ENCODE assay signal across 10 cellular contexts in the genomic region with DNA sequence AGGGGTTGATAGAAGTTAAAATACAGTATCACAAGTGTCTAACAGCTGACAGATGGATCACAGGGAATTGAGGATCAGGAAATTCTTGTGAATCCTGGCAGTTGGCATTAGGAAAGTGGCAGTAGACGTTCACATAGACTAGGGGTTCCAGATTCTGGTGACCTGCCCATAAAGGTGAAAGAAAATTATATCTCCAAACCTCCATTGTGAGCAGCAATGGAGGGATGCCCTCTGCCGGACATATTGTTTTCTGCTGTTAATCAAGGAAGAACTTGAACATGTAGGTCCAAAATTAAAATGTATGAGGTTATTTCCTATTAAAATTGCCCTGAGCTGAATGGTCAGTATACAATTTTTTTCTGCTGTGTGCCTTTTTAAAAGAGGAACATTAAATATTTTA. TPM values are rescaled to one million over a fixed set of nuclear protein-coding genes. Genes with fewer than 3 reads are reported as not detected.
DNase-seq lines count a peak whose midpoint lies in the region; ATAC-seq and TF ChIP-seq lines count a peak whose summit lies in the region.
"Had no signal": no experiment of that assay in that cellular context is flagged by ENCODE, and none has a peak within 500 bp of the region (broad histone marks: within the 10 kb centered on the region; RNA-seq: fewer than 3 reads in every experiment).

No MANE protein-coding gene starts in this region.

- intact Hi-C loops in CD4-positive, alpha-beta T cell (cut with DNase I, micrococcal nuclease): no loop called here
- intact Hi-C loops in activated naive CD4-positive, alpha-beta T cell treated with anti-CD3 and anti-CD28 coated beads for 36 hours (cut with micrococcal nuclease): no loop called here

- no peaks in the 10 kb centered on the region for H3K36me3 ChIP-seq in HEK293 (ENCODE audit: control insufficient read depth in 2 of 2, insufficient read depth in 1 of 2, low read length in 2 of 2)

- no peak for TF ChIP-seq CTCF in HEK293 (tag by site-specific recombination; IDR thresholded peaks at IDR 0.05)
- TF ChIP-seq CTCF in CD4-positive, alpha-beta T cell (IDR thresholded peaks at IDR 0.05): no peak

- no peak for ATAC-seq in CD4-positive, alpha-beta T cell (ENCODE audit: poor library complexity)
- ATAC-seq in GM19452 (IDR thresholded peaks at IDR 0.05; ENCODE audit: unreplicated experiment): no peak
- ATAC-seq: left lobe of liver had no signal

- H3K27ac Mint-ChIP-seq in CD4-positive, alpha-beta T cell: no peak overlapping the region
- H3K27ac Mint-ChIP-seq in activated naive CD4-positive, alpha-beta T cell treated with anti-CD3 and anti-CD28 coated beads for 36 hours: no peak overlapping the region

- POLR2A ChIA-PET in HEK293 (lab: Yijun Ruan, JAX): no interaction called here
- POLR2A ChIA-PET in CD4-positive, alpha-beta T cell (lab: Charles Lee): no interaction called here

- no peak overlapping the region for H3K27ac ChIP-seq in HEK293 (ENCODE audit: extremely low read depth, low read depth, low read length)
- H3K27ac ChIP-seq in CD4-positive, alpha-beta T cell (ENCODE audit: low read depth, low read length): no peak overlapping the region
- H3K27ac ChIP-seq: coronary artery had no signal

- DNase-seq in Daoy (ENCODE audit: low read depth) (peak; percentile 31), SKM-1 treated with dmso at 0.1 percent for 144 hours (lab: John Stamatoyannopoulos, UW; ENCODE audit: unreplicated experiment) (peak; percentile 35), iPS-NIHi7 (ENCODE audit: extremely low spot score) (peak; percentile 22), HK-2 (ENCODE audit: unreplicated experiment) (no peak)
- no peak for DNase-seq in CD4-positive, alpha-beta T cell
- DNase-seq in activated naive CD4-positive, alpha-beta T cell treated with anti-CD3 and anti-CD28 coated beads for 36 hours: no peak

- no peak overlapping the region for H3K4me3 Mint-ChIP-seq in CD4-positive, alpha-beta T cell
- H3K4me3 Mint-ChIP-seq in activated naive CD4-positive, alpha-beta T cell treated with anti-CD3 and anti-CD28 coated beads for 36 hours: no peak overlapping the region

- H3K4me1 Mint-ChIP-seq in CD4-positive, alpha-beta T cell (ENCODE audit: low read depth): no peaks in the 10 kb centered on the region
- H3K4me1 Mint-ChIP-seq in activated naive CD4-positive, alpha-beta T cell treated with anti-CD3 and anti-CD28 coated beads for 36 hours (ENCODE audit: low read depth): no peaks in the 10 kb centered on the region

- H3K4me3 ChIP-seq in HEK293 (ENCODE audit: low read depth, low read length): no peak overlapping the region
- H3K4me3 ChIP-seq: coronary artery had no signal

- H3K4me1 ChIP-seq in HEK293 (ENCODE audit: control insufficient read depth, insufficient read depth, low read length): no peaks in the 10 kb centered on the region

- peaks cover 12% of the 10 kb centered on the region for H3K27me3 Mint-ChIP-seq in CD4-positive, alpha-beta T cell
- peaks cover 13% of the 10 kb centered on the region for H3K27me3 Mint-ChIP-seq in activated naive CD4-positive, alpha-beta T cell treated with anti-CD3 and anti-CD28 coated beads for 36 hours (ENCODE audit: low read depth)

- no peaks in the 10 kb centered on the region for H3K9me3 Mint-ChIP-seq in CD4-positive, alpha-beta T cell
- H3K9me3 Mint-ChIP-seq in activated naive CD4-positive, alpha-beta T cell treated with anti-CD3 and anti-CD28 coated beads for 36 hours: no peaks in the 10 kb centered on the region

- H3K9me3 ChIP-seq in HEK293 (ENCODE audit: control insufficient read depth, insufficient read depth, low read depth, low read length): no peaks in the 10 kb centered on the region
- H3K9me3 ChIP-seq in CD4-positive, alpha-beta T cell (ENCODE audit: control insufficient read depth, low read length): no peaks in the 10 kb centered on the region

- H3K36me3 Mint-ChIP-seq in CD4-positive, alpha-beta T cell (ENCODE audit: low read depth): no peaks in the 10 kb centered on the region
- H3K36me3 Mint-ChIP-seq in activated naive CD4-positive, alpha-beta T cell treated with anti-CD3 and anti-CD28 coated beads for 36 hours (ENCODE audit: low read depth): no peaks in the 10 kb centered on the region

- CTCF ChIA-PET in HEK293 (lab: Yijun Ruan, JAX): interaction anchor here (0.6 to 2.1 kb wide), 15 partner anchors 8 to 1027 kb away, joined by 3 to 7 read pairs (median 3); no protein-coding TSS in a partner anchor
- CTCF ChIA-PET in CD4-positive, alpha-beta T cell (lab: Charles Lee): no interaction called here
- CTCF ChIA-PET in activated naive CD4-positive, alpha-beta T cell treated with anti-CD3 and anti-CD28 coated beads for 36 hours (lab: Charles Lee): no interaction called here

- H3K27me3 ChIP-seq in CD4-positive, alpha-beta T cell (ENCODE audit: control insufficient read depth, insufficient read depth, low read length): no peaks in the 10 kb centered on the region

TF ChIP-seq in HEK293, 187 proteins besides CTCF, POLR2A, EP300 and RAD21:
- peak; percentile 12 for TF ChIP-seq ZNF654 (tag by site-specific recombination; IDR thresholded peaks at IDR 0.05; ENCODE audit: low read depth)
- TF ChIP-seq, protein P1, sequence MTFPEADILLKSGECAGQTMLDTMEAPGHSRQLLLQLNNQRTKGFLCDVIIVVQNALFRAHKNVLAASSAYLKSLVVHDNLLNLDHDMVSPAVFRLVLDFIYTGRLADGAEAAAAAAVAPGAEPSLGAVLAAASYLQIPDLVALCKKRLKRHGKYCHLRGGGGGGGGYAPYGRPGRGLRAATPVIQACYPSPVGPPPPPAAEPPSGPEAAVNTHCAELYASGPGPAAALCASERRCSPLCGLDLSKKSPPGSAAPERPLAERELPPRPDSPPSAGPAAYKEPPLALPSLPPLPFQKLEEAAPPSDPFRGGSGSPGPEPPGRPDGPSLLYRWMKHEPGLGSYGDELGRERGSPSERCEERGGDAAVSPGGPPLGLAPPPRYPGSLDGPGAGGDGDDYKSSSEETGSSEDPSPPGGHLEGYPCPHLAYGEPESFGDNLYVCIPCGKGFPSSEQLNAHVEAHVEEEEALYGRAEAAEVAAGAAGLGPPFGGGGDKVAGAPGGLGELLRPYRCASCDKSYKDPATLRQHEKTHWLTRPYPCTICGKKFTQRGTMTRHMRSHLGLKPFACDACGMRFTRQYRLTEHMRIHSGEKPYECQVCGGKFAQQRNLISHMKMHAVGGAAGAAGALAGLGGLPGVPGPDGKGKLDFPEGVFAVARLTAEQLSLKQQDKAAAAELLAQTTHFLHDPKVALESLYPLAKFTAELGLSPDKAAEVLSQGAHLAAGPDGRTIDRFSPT (tag by site-specific recombination; IDR thresholded peaks at IDR 0.05): no peak

RNA-seq across cellular contexts. Expression of gene NME8, which starts 5.1 kb away (rescaled TPM):
- not detected in 2 replicates for total RNA-seq in Daoy (2014; rRNA removed; shearing (Covaris generic))
- not detected for total RNA-seq in CD4-positive, alpha-beta T cell
- not detected for total RNA-seq in activated naive CD4-positive, alpha-beta T cell treated with anti-CD3 and anti-CD28 coated beads for 36 hours
- total RNA-seq: left lobe of liver had no signal

Comparison
In these comparisons a context has a peak if more than half of its experiments do, and no peak if none do; other contexts are left out.
1. DNase-seq: peak in Daoy (single experiment), SKM-1 treated with dmso at 0.1 percent for 144 hours (single experiment) and iPS-NIHi7 (single experiment); none in CD4-positive, alpha-beta T cell (0 of 10), HK-2 (single experiment) and activated naive CD4-positive, alpha-beta T cell treated with anti-CD3 and anti-CD28 coated beads for 36 hours (single experiment).